In the genomic region with DNA sequence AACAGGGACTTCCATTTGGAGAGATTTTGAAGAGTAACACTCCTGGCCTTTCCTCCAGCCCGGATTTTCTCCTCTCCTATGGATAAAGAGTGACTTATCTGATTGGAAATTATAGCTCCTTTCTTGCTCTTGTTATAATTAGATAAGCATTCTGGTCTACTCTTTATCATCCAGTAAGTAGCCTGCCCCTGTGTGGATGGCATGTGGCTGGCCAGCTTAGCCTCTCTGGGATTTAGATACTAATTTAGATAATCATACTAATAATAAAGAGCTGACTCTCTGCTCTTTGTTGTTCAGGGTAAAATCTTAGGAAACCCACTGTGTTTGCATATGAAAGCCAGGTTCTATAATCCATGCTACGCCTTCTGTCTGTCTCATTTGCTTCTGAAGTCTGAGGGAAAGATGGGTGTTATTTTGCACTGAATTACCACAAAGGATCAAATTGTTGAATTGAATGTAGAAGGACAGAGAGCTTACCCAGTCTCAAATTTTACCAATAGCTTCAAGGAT, we compare ENCODE assay signal across 13 cellular contexts.
DNase-seq lines count a peak whose midpoint lies in the region; ATAC-seq and TF ChIP-seq lines count a peak whose summit lies in the region.
"Had no signal": no experiment of that assay in that cellular context is flagged by ENCODE, and none has a peak within 500 bp of the region (broad histone marks: within the 10 kb centered on the region; RNA-seq: fewer than 3 reads in every experiment).

No MANE protein-coding gene starts in this region.

- H3K79me2 ChIP-seq in H9 (ENCODE audit: insufficient read depth, low read length), result no peaks in the 10 kb centered on the region

- H3K23ac ChIP-seq in H9 (ENCODE audit: insufficient read length, low read depth, low read length), result no peak overlapping the region

- H3K9ac ChIP-seq in H9 (ENCODE audit: extremely low read depth, insufficient read length, low read length) (no peak overlapping the region), NT2/D1 (ENCODE audit: insufficient read length, low read depth) (no peak overlapping the region)
- H3K9ac ChIP-seq: BLaER1 had no signal

- no peak overlapping the region for H3T11ph ChIP-seq in H9 (ENCODE audit: low read length)

- H2BK5ac ChIP-seq in H9 (ENCODE audit: insufficient read length, low read length), result no peak overlapping the region

- no peak overlapping the region for H3K18ac ChIP-seq in H9 (ENCODE audit: insufficient read length, low read depth, low read length)

- H2BK12ac ChIP-seq in H9 (ENCODE audit: insufficient read length, low read depth, low read length), result no peak overlapping the region

- H3K4me3 ChIP-seq in NT2/D1 (ENCODE audit: insufficient read length, low read depth), result no peak overlapping the region
- H3K4me3 ChIP-seq in retinal pigment epithelial cell (ENCODE audit: low read length), result no peak overlapping the region
- H3K4me3 ChIP-seq: BLaER1 had no signal

- H4K91ac ChIP-seq in H9 (ENCODE audit: insufficient read length, low read depth, low read length), result no peak overlapping the region

- no peak overlapping the region for H2BK20ac ChIP-seq in H9 (ENCODE audit: low read depth, low read length, poor library complexity, severe bottlenecking)

- WGBS in H9 (ENCODE audit: extremely low coverage, insufficient read length, low lambda C conversion rate), result no CpG with 5 or more reads among the region's 2 CpGs

- peaks cover 4 to 8% of the 10 kb centered on the region in 2 experiments for H3K9me3 Mint-ChIP-seq in H9
- no peaks in the 10 kb centered on the region for H3K9me3 Mint-ChIP-seq in endothelial cell (ENCODE audit: unreplicated experiment)

- H3K4me3 Mint-ChIP-seq in H9 (no peak overlapping the region; a peak in 1 of 5 replicates), endothelial cell (ENCODE audit: unreplicated experiment) (no peak overlapping the region)

- H3K36me3 Mint-ChIP-seq in H9 (ENCODE audit: insufficient read depth in 1 of 3, low read depth in 3 of 3) (peaks cover 0 to 10% (median 1%) of the 10 kb centered on the region in 3 experiments; a peak in 3 of 7 replicates), endothelial cell (ENCODE audit: low read depth, unreplicated experiment) (no peaks in the 10 kb centered on the region)

- ATAC-seq in GM21717 (IDR thresholded peaks at IDR 0.05; ENCODE audit: unreplicated experiment), result no peak

- no peak overlapping the region for H3K56ac ChIP-seq in H9 (ENCODE audit: insufficient read length, low read depth, low read length)

- no peaks in the 10 kb centered on the region for H3K79me1 ChIP-seq in H9 (ENCODE audit: insufficient read depth, low read depth, low read length, poor library complexity, severe bottlenecking)

- H3K4me1 ChIP-seq in H9 (ENCODE audit: insufficient read depth, low read length) (no peaks in the 10 kb centered on the region; the same call in 1 of the 2 replicates), NT2/D1 (ENCODE audit: insufficient read depth, insufficient read length) (no peaks in the 10 kb centered on the region)
- H3K4me1 ChIP-seq: BLaER1 had no signal

- no peak overlapping the region for H3K27ac ChIP-seq in H9 (ENCODE audit: insufficient read length, low read depth, low read length)
- H3K27ac ChIP-seq: BLaER1 had no signal

- H3K4me1 Mint-ChIP-seq in H9 (peaks cover 18 to 20% of the 10 kb centered on the region in 2 experiments), endothelial cell (ENCODE audit: unreplicated experiment) (peaks cover 20% of the 10 kb centered on the region)

- DNase-seq in H9, result no peak
- DNase-seq in NT2/D1 (ENCODE audit: low read depth, low spot score), result peak; percentile 5
- DNase-seq in endothelial cell (ENCODE audit: low spot score), result no peak
- no peak for DNase-seq in retinal pigment epithelial cell (ENCODE audit: low read depth)
- DNase-seq in NCI-H2196 (lab: John Stamatoyannopoulos, UW; ENCODE audit: unreplicated experiment), result no peak
- DNase-seq in T-helper 2 cell, result no peak
- DNase-seq: KG1, NCI-H1092, NCI-H2107, NCI-H345, RPMI8226 had no signal

- peak; percentile 35; the same call in 2 of the 3 replicates for TF ChIP-seq CTCF in H9 (conservative IDR thresholded peaks at IDR 0.05)
- TF ChIP-seq CTCF in endothelial cell (IDR thresholded peaks at IDR 0.05; ENCODE audit: unreplicated experiment), result no peak
- TF ChIP-seq CTCF in retinal pigment epithelial cell (conservative IDR thresholded peaks at IDR 0.05; ENCODE audit: low read depth, low read length), result peak; percentile 25

- no peak overlapping the region for H2AK5ac ChIP-seq in H9 (ENCODE audit: insufficient read length, low read length)

- H3K23me2 ChIP-seq in H9 (ENCODE audit: insufficient read length, low read depth, low read length, poor library complexity, severe bottlenecking), result no peaks in the 10 kb centered on the region

- no peaks in the 10 kb centered on the region for H4K20me1 ChIP-seq in H9 (ENCODE audit: control insufficient read depth, insufficient read depth, insufficient read length)
- H4K20me1 ChIP-seq: BLaER1 had no signal

- no peak overlapping the region for H3K4ac ChIP-seq in H9 (ENCODE audit: low read depth, low read length)

- H3K27me3 Mint-ChIP-seq in H9 (ENCODE audit: low read depth) (no peaks in the 10 kb centered on the region; the same call in 1 of the 2 replicates), endothelial cell (ENCODE audit: unreplicated experiment) (peaks cover 5% of the 10 kb centered on the region)

- no peak overlapping the region for H3K14ac ChIP-seq in H9 (ENCODE audit: insufficient read depth, low read length)

- H2AFZ ChIP-seq in H9 (ENCODE audit: low read length), result no peak overlapping the region

- no peak overlapping the region for H3K4me2 ChIP-seq in H9 (ENCODE audit: insufficient read depth, insufficient read length, low read length)
- H3K4me2 ChIP-seq: BLaER1 had no signal

- no peaks in the 10 kb centered on the region for H3K9me3 ChIP-seq in H9 (ENCODE audit: control insufficient read depth, low read depth, low read length)
- no peaks in the 10 kb centered on the region for H3K9me3 ChIP-seq in NT2/D1 (ENCODE audit: insufficient read depth, low read length)

- no peak overlapping the region for H4K8ac ChIP-seq in H9 (replicated peaks; ENCODE audit: insufficient read length, low read depth, low read length)

- H2BK15ac ChIP-seq in H9 (ENCODE audit: low read depth, low read length), result no peak overlapping the region

- peak overlapping the region in 1 of 3 experiments; percentile 18; a peak in 4 of 7 replicates for H3K27ac Mint-ChIP-seq in H9
- peak overlapping the region; percentile 88 for H3K27ac Mint-ChIP-seq in endothelial cell (ENCODE audit: unreplicated experiment)

- no peak overlapping the region for H4K5ac ChIP-seq in H9 (ENCODE audit: insufficient read length, low read depth, low read length)

- H3K27me3 ChIP-seq in H9 (ENCODE audit: insufficient read depth, low read length) (no peaks in the 10 kb centered on the region), NT2/D1 (ENCODE audit: insufficient read depth, insufficient read length) (no peaks in the 10 kb centered on the region)
- H3K27me3 ChIP-seq: BLaER1 had no signal

- no peaks in the 10 kb centered on the region for H3K36me3 ChIP-seq in NT2/D1 (ENCODE audit: insufficient read depth, insufficient read length, low read length)
- H3K36me3 ChIP-seq: BLaER1 had no signal

- no peak overlapping the region for H2BK120ac ChIP-seq in H9 (ENCODE audit: low read depth, low read length, poor library complexity, severe bottlenecking)
